In genomic region chr11:61828379-61828628, GRCh38 we compare ENCODE assay signal across 8 cellular contexts. TPM values are rescaled to one million over a fixed set of nuclear protein-coding genes. Genes with fewer than 3 reads are reported as not detected.
DNase-seq lines count a peak whose midpoint lies in the region; ATAC-seq, FAIRE-seq and TF ChIP-seq lines count a peak whose summit lies in the region.

No MANE protein-coding gene starts in this region.

- WGBS in prostate gland, result 0% methylated on average over 16 of the region's 16 CpGs

- no peak for TF ChIP-seq POLR2A in NB4 (IDR thresholded peaks at IDR 0.05; ENCODE audit: extremely low read depth, insufficient read length)
- peak; percentile 70 for TF ChIP-seq POLR2A in erythroblast (IDR thresholded peaks at IDR 0.05; ENCODE audit: low read length)
- TF ChIP-seq POLR2A in prostate gland (IDR thresholded peaks at IDR 0.05), result no peak

- peak overlapping the region; percentile 77 to 86 for H3K27ac ChIP-seq in prostate gland

- DNase-seq in NB4 (ENCODE audit: low read depth) (no peak), erythroblast (lab: John Stamatoyannopoulos, UW) (no peak), prostate gland (ENCODE audit: low spot score) (no peak), D721Med (ENCODE audit: insufficient read length, low spot score) (no peak)
- no peak for DNase-seq in activated effector memory CD4-positive, alpha-beta T cell treated with Interleukin-2 at 50 U/mL for 16 hours

- H3K27me3 ChIP-seq in prostate gland (replicated peaks; ENCODE audit: insufficient read depth), result no peaks in the 10 kb centered on the region

- peak overlapping the region; percentile 97 for H3K4me3 ChIP-seq in GM12875 (ENCODE audit: low read depth, low read length)
- peak overlapping the region; percentile 74 for H3K4me3 ChIP-seq in NB4 (ENCODE audit: low read depth, low read length)
- H3K4me3 ChIP-seq in prostate gland, result peak overlapping the region; percentile 44 to 71

- intact Hi-C loops in prostate gland (cut with DNase I), result no loop called here

- no peak for FAIRE-seq in D721Med (lab: Jason Lieb, UNC)

- no peak for TF ChIP-seq CTCF in GM12875 (IDR thresholded peaks at IDR 0.05; ENCODE audit: borderline replicate concordance, insufficient read depth, low read depth, low read length)
- no peak for TF ChIP-seq CTCF in NB4 (IDR thresholded peaks at IDR 0.05; ENCODE audit: low read depth, low read length)
- no peak for TF ChIP-seq CTCF in prostate gland (IDR thresholded peaks at IDR 0.05)
- no peak for TF ChIP-seq CTCF in D721Med (IDR thresholded peaks at IDR 0.05; ENCODE audit: insufficient read depth, missing control alignments)

- H3K36me3 ChIP-seq in prostate gland, result no peaks in the 10 kb centered on the region

- H3K9me3 ChIP-seq in prostate gland, result no peaks in the 10 kb centered on the region

- ATAC-seq in GM19397 (IDR thresholded peaks at IDR 0.05; ENCODE audit: unreplicated experiment), result no peak
- ATAC-seq in GM19455 (IDR thresholded peaks at IDR 0.05; ENCODE audit: unreplicated experiment), result no peak

- peaks cover 12% of the 10 kb centered on the region for H3K4me1 ChIP-seq in prostate gland (replicated peaks)

RNA-seq across cellular contexts. Expression of gene FADS2, which starts 0.2 kb away (rescaled TPM):
- total RNA-seq in prostate gland, result 100 to 1,000 TPM in 1 of 2 donors, 10 to 100 TPM in 1; 67.5 to 213 TPM

RNA-seq across cellular contexts. Expression of gene FADS1, which starts 11.5 kb away (rescaled TPM):
- total RNA-seq in prostate gland, result 10 to 100 TPM; 15.0 to 38.7 TPM

RNA-seq across cellular contexts. Expression of gene FEN1, which starts 35.6 kb away (rescaled TPM):
- 10 to 100 TPM; 12.8 to 18.4 TPM for total RNA-seq in prostate gland

RNA-seq across cellular contexts. Expression of gene TMEM258, which starts 35.9 kb away (rescaled TPM):
- total RNA-seq in prostate gland, result 10 to 100 TPM; 34.8 to 82.9 TPM
